In genomic region chr14:54253195-54253947, GRCh38 we compare ENCODE assay signal across 9 cellular contexts.
DNase-seq lines count a peak whose midpoint lies in the region; ATAC-seq, FAIRE-seq and TF ChIP-seq lines count a peak whose summit lies in the region.
"Had no signal": no experiment of that assay in that cellular context is flagged by ENCODE, and none has a peak within 500 bp of the region (broad histone marks: within the 10 kb centered on the region; RNA-seq: fewer than 3 reads in every experiment).

No MANE protein-coding gene starts in this region.

- peaks cover 43% of the 10 kb centered on the region for H3K4me1 Mint-ChIP-seq in astrocyte (ENCODE audit: low read depth, unreplicated experiment)
- H3K4me1 Mint-ChIP-seq: central memory CD8-positive, alpha-beta T cell; naive B cell had no signal

- ATAC-seq in GM18511 (IDR thresholded peaks at IDR 0.05; ENCODE audit: unreplicated experiment) (peak; percentile 63), HG02885 (IDR thresholded peaks at IDR 0.05; ENCODE audit: poor library complexity, unreplicated experiment) (peak; percentile 81)

- no peaks in the 10 kb centered on the region for H3K9me3 ChIP-seq in astrocyte (ENCODE audit: insufficient read depth, low read depth, low read length)

- TF ChIP-seq CTCF in astrocyte (IDR thresholded peaks at IDR 0.05; ENCODE audit: insufficient read depth, low read depth, low read length) (no peak), lower leg skin (IDR thresholded peaks at IDR 0.05) (no peak)

- no peak overlapping the region for H2AFZ ChIP-seq in astrocyte (ENCODE audit: low read depth, low read length)

- H3K9me3 Mint-ChIP-seq in astrocyte (ENCODE audit: unreplicated experiment): no peaks in the 10 kb centered on the region
- H3K9me3 Mint-ChIP-seq: central memory CD8-positive, alpha-beta T cell had no signal

- H3K27me3 Mint-ChIP-seq in astrocyte (ENCODE audit: low read depth, unreplicated experiment): peaks cover 4% of the 10 kb centered on the region

- no peaks in the 10 kb centered on the region for H3K36me3 ChIP-seq in astrocyte (ENCODE audit: insufficient read depth, low read length)

- H3K27ac Mint-ChIP-seq in astrocyte (ENCODE audit: unreplicated experiment): peak overlapping the region; percentile 94
- H3K27ac Mint-ChIP-seq: naive B cell had no signal

- intact Hi-C loops in lower leg skin (cut with DNase I; ENCODE audit: low total_unique reads): no loop called here

- H3K36me3 Mint-ChIP-seq in astrocyte (ENCODE audit: low read depth, unreplicated experiment): no peaks in the 10 kb centered on the region
- H3K36me3 Mint-ChIP-seq: naive B cell had no signal

- H3K27ac ChIP-seq in astrocyte (ENCODE audit: low read depth, low read length): peak overlapping the region; percentile 78

- peaks cover 37% of the 10 kb centered on the region for H3K4me1 ChIP-seq in astrocyte (ENCODE audit: insufficient read depth, low read length)

- H3K4me3 ChIP-seq in astrocyte (ENCODE audit: insufficient read depth, low read depth, low read length) (no peak overlapping the region), skeletal muscle cell (ENCODE audit: low read depth, low read length) (no peak overlapping the region), lower leg skin (ENCODE audit: low read depth, poor library complexity, severe bottlenecking) (no peak overlapping the region)

- DNase-seq in astrocyte (ENCODE audit: low read depth) (peak; percentile 98), skeletal muscle cell (ENCODE audit: low read depth) (peak; percentile 61), SKM-1 (lab: John Stamatoyannopoulos, UW; ENCODE audit: unreplicated experiment) (no peak), lower leg skin (ENCODE audit: low spot score in 2 of 2) (no peak)
- DNase-seq in NK-92 treated with Interleukin-12 subunit alpha and Interleukin-12 subunit beta, amount 100 ng/mL, for 24 hours (lab: John Stamatoyannopoulos, UW): no peak
- DNase-seq: naive B cell had no signal

- H3K9ac ChIP-seq in astrocyte (ENCODE audit: low read length): no peak overlapping the region

- H3K79me2 ChIP-seq in astrocyte (ENCODE audit: insufficient read depth, low read length): no peaks in the 10 kb centered on the region

- H3K4me3 Mint-ChIP-seq in astrocyte (ENCODE audit: unreplicated experiment): no peak overlapping the region
- H3K4me3 Mint-ChIP-seq: central memory CD8-positive, alpha-beta T cell; naive B cell had no signal

- H3K27me3 ChIP-seq in astrocyte (ENCODE audit: insufficient read depth, low read length): no peaks in the 10 kb centered on the region

- no peaks in the 10 kb centered on the region for H4K20me1 ChIP-seq in astrocyte (ENCODE audit: insufficient read depth, low read length)

- 39 to 50% methylated on average over 4 of the region's 4 CpGs for WGBS in lower leg skin, 2 donors

- peak overlapping the region; percentile 58 for H3K4me2 ChIP-seq in astrocyte (ENCODE audit: low read length)

- no peak for TF ChIP-seq POLR2A in lower leg skin (IDR thresholded peaks at IDR 0.05)

- peak; percentile 93 for FAIRE-seq in astrocyte (lab: Jason Lieb, UNC)

Comparison
In these comparisons a context has a peak if more than half of its experiments do, and no peak if none do; other contexts are left out.
1. DNase-seq: peak in astrocyte (single experiment) and skeletal muscle cell (single experiment); none in SKM-1 (single experiment), NK-92 treated with Interleukin-12 subunit alpha and Interleukin-12 subunit beta, amount 100 ng/mL, for 24 hours (single experiment) and lower leg skin (0 of 2).